ENCODE assay signal across 8 cellular contexts in the genomic region with DNA sequence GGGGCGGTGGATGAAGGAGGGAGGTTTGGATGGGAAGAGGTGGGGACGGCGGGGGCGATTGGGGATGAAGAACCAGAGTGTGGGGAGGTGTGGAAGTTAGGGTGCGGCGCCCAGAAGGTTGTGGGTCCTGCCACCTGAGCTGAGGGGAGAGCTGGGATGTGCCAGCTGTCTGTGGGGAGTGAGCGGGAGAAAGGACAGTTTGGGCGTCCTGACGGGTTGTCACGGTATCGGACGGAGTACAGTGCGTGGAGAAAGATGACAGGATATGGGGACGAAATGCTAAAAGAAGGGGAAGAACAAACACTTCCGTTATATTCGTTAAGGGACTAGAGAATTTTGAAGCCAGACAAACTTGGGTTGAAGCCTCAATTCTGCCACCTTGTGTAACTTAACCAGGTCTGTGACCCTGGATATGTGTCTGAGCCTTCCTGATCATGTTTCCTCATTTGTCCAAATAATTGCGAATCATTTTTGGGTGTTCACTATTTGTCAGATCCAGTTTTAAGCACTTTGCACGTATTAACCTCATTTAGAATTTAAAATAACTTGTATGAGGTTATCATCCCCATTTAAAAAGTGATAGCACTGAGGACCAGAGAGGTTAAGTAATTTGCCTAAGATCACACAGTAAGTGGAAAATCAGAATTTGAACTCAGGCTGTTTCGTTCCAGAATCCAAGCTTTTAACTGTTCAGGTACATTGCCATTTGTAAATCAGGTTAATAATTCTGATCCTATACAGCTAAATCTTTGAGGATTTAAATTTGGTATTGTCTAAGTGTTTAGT. TPM values are rescaled to one million over a fixed set of nuclear protein-coding genes. Genes with fewer than 3 reads are reported as not detected.
DNase-seq lines count a peak whose midpoint lies in the region; ATAC-seq and TF ChIP-seq lines count a peak whose summit lies in the region.

No MANE protein-coding gene starts in this region.

- H3K27me3 ChIP-seq in WERI-Rb-1 (ENCODE audit: insufficient read depth, low read depth, severe bottlenecking): no peaks in the 10 kb centered on the region

- peak overlapping the region; percentile 70 for H3K4me3 ChIP-seq in WERI-Rb-1 (ENCODE audit: low read depth, low read length)
- peak overlapping the region; percentile 93 for H3K4me3 ChIP-seq in fibroblast of the aortic adventitia (ENCODE audit: low read depth, low read length)

- ATAC-seq in GM19395 (IDR thresholded peaks at IDR 0.05; ENCODE audit: unreplicated experiment): peak; percentile 4

- H3K9me3 ChIP-seq in WERI-Rb-1 (ENCODE audit: severe bottlenecking): no peaks in the 10 kb centered on the region

- TF ChIP-seq CTCF in WERI-Rb-1 (IDR thresholded peaks at IDR 0.05; ENCODE audit: low read depth, low read length) (no peak), fibroblast of the aortic adventitia (IDR thresholded peaks at IDR 0.05; ENCODE audit: insufficient read depth, low read length) (peak; percentile 27)

- peak overlapping the region; percentile 99 for H3K27ac ChIP-seq in WERI-Rb-1

- peak; percentile 34 for DNase-seq in DMS153 (lab: John Stamatoyannopoulos, UW)
- peak; percentile 33 for DNase-seq in HS-5 (ENCODE audit: low read depth)
- no peak for DNase-seq in WERI-Rb-1
- DNase-seq in fibroblast of the aortic adventitia (ENCODE audit: low read depth): peak; percentile 31
- peak; percentile 7 for DNase-seq in renal cortical epithelial cell (ENCODE audit: low read depth)
- no peak for DNase-seq in stimulated activated CD4-positive, alpha-beta T cell treated with anti-CD3 and anti-CD28 coated beads, Interleukin-4, amount 100 ng/mL, for 1 hour
- DNase-seq in ecto neural progenitor cell (ENCODE audit: low spot score): no peak

- peaks cover 12% of the 10 kb centered on the region for H3K36me3 ChIP-seq in WERI-Rb-1

RNA-seq across cellular contexts. Expression of gene CNTRL, which starts 0.7 kb away (rescaled TPM):
- 11.2 and 15.2 TPM in 2 replicates for total RNA-seq in fibroblast of the aortic adventitia (ENCODE audit: low replicate concordance)
- total RNA-seq in renal cortical epithelial cell: 6.2 and 6.4 TPM in 2 replicates

RNA-seq across cellular contexts. Expression of gene C5, which starts 25.4 kb away (rescaled TPM):
- total RNA-seq in fibroblast of the aortic adventitia (ENCODE audit: low replicate concordance): 2.9 and 13.8 TPM in 2 replicates
- total RNA-seq in renal cortical epithelial cell: 0.87 and 2.6 TPM in 2 replicates

Comparison
In these comparisons a context has a peak if more than half of its experiments do, and no peak if none do; other contexts are left out.
1. DNase-seq: peak in DMS153 (single experiment), HS-5 (single experiment), fibroblast of the aortic adventitia (single experiment) and renal cortical epithelial cell (single experiment); none in WERI-Rb-1 (single experiment), stimulated activated CD4-positive, alpha-beta T cell treated with anti-CD3 and anti-CD28 coated beads, Interleukin-4, amount 100 ng/mL, for 1 hour (single experiment) and ecto neural progenitor cell (single experiment).